9 cellular contexts compared by ENCODE assay signal in genomic region chr6:117399126-117399525, GRCh38. TPM values are rescaled to one million over a fixed set of nuclear protein-coding genes. Genes with fewer than 3 reads are reported as not detected.
"Had no signal": no experiment of that assay in that cellular context is flagged by ENCODE, and none has a peak within 500 bp of the region (broad histone marks: within the 10 kb centered on the region; RNA-seq: fewer than 3 reads in every experiment).

No MANE protein-coding gene starts in this region.

- H3K4me1 Mint-ChIP-seq: H9 had no signal

- FAIRE-seq: H1, H54, HTR-8/SVneo had no signal

- H3K27ac ChIP-seq: GM23248 had no signal

- H3K9ac ChIP-seq: GM23248 had no signal

- H3K4me3 ChIP-seq: GM23248, K562 had no signal

- H3K9me3 Mint-ChIP-seq: H9 had no signal

- H3K27ac Mint-ChIP-seq: H9 had no signal

- H3K4me3 Mint-ChIP-seq: H9 had no signal

- DNase-seq: H9, IMR-90, KG1 had no signal

RNA-seq across cellular contexts. Expression of gene ROS1, which starts 26.6 kb away (rescaled TPM):
- total RNA-seq: H1, H9, HT-29 had no signal
- polyA plus RNA-seq: H1, K562 had no signal
